11 cellular contexts compared by ENCODE assay signal in genomic region chr22:49296561-49296960, GRCh38.
"Had no signal": no experiment of that assay in that cellular context is flagged by ENCODE, and none has a peak within 500 bp of the region (broad histone marks: within the 10 kb centered on the region; RNA-seq: fewer than 3 reads in every experiment).

No MANE protein-coding gene starts in this region.

- DNase-seq: activated CD4-positive, CD25-positive, alpha-beta regulatory T cell; activated naive CD4-positive, alpha-beta T cell; activated T-cell treated with anti-CD3 and anti-CD28 coated beads, Interleukin-2, amount 50 U/mL, for 48 hours; erythroblast; hippocampal formation; kidney glomerular epithelial cell; lower lobe of right lung; naive thymus-derived CD4-positive, alpha-beta T cell; sigmoid colon; stimulated activated CD4-positive, alpha-beta T cell treated with anti-CD3 and anti-CD28 coated beads, Interleukin-12 subunit alpha, Interleukin-12 subunit beta, amount 100 ng/mL, for 4 hours; stimulated activated naive CD8-positive, alpha-beta T cell treated with anti-CD3 and anti-CD28 coated beads, Interleukin-15, Interleukin-2, amounts not matched to agents 100 U/mL and 50 U/mL, for 24 hours had no signal
